Comparison of ENCODE assay signal across 20 cellular contexts in genomic region chr13:76696370-76696769, GRCh38.
DNase-seq lines count a peak whose midpoint lies in the region; ATAC-seq and TF ChIP-seq lines count a peak whose summit lies in the region.
"Had no signal": no experiment of that assay in that cellular context is flagged by ENCODE, and none has a peak within 500 bp of the region (broad histone marks: within the 10 kb centered on the region; RNA-seq: fewer than 3 reads in every experiment).

No MANE protein-coding gene starts in this region.

- H4K8ac ChIP-seq in H9 (replicated peaks; ENCODE audit: insufficient read length, low read depth, low read length) = no peak overlapping the region

- no peak overlapping the region for H4K91ac ChIP-seq in H9 (ENCODE audit: insufficient read length, low read depth, low read length)

- H3K9ac ChIP-seq in neural progenitor cell (no peak overlapping the region), H9 (ENCODE audit: extremely low read depth, insufficient read length, low read length) (no peak overlapping the region)

- H2BK12ac ChIP-seq in H9 (ENCODE audit: insufficient read length, low read depth, low read length) = no peak overlapping the region

- H2BK20ac ChIP-seq in H9 (ENCODE audit: low read depth, low read length, poor library complexity, severe bottlenecking) = no peak overlapping the region

- H3K14ac ChIP-seq in H9 (ENCODE audit: insufficient read depth, low read length) = no peak overlapping the region

- no peaks in the 10 kb centered on the region for H3K79me1 ChIP-seq in H9 (ENCODE audit: insufficient read depth, low read depth, low read length, poor library complexity, severe bottlenecking)

- no peak overlapping the region for H3K23ac ChIP-seq in H9 (ENCODE audit: insufficient read length, low read depth, low read length)

- no peak overlapping the region for H2BK15ac ChIP-seq in H9 (ENCODE audit: low read depth, low read length)

- H3T11ph ChIP-seq in H9 (ENCODE audit: low read length) = no peak overlapping the region

- H3K9me3 Mint-ChIP-seq in neural progenitor cell = peaks cover 2% of the 10 kb centered on the region
- no peaks in the 10 kb centered on the region for H3K9me3 Mint-ChIP-seq in H9
- H3K9me3 Mint-ChIP-seq: activated T-cell treated with anti-CD3 and anti-CD28 coated beads, Interleukin-2, amount 50 U/mL, for 24 hours had no signal

- no peaks in the 10 kb centered on the region for H3K36me3 Mint-ChIP-seq in neural progenitor cell
- no peaks in the 10 kb centered on the region for H3K36me3 Mint-ChIP-seq in H9 (ENCODE audit: insufficient read depth in 1 of 3, low read depth in 3 of 3)

- intact Hi-C loops in ovary (cut with DNase I) = no loop called here

- H3K4me1 ChIP-seq in neural progenitor cell = no peaks in the 10 kb centered on the region
- H3K4me1 ChIP-seq in H9 (ENCODE audit: insufficient read depth, low read length) = no peaks in the 10 kb centered on the region
- no peaks in the 10 kb centered on the region for H3K4me1 ChIP-seq in ovary (ENCODE audit: insufficient read depth)
- H3K4me1 ChIP-seq: thyroid gland had no signal

- H3K4me1 Mint-ChIP-seq in neural progenitor cell (peaks cover 2% of the 10 kb centered on the region), H9 (0 out of 4 replicates have a peak, but pooled peaks cover 0 to 3% of the 10 kb centered on the region in 2 experiments)

- H3K27me3 Mint-ChIP-seq in neural progenitor cell (ENCODE audit: insufficient read depth, low read depth) (peaks cover 3% of the 10 kb centered on the region), H9 (ENCODE audit: low read depth) (no peaks in the 10 kb centered on the region; the same call in 1 of the 2 replicates)

- H3K27ac ChIP-seq in neural progenitor cell (no peak overlapping the region), H9 (ENCODE audit: insufficient read length, low read depth, low read length) (no peak overlapping the region), ovary (no peak overlapping the region)
- H3K27ac ChIP-seq: heart right ventricle, thyroid gland had no signal

- no peak overlapping the region for H2BK5ac ChIP-seq in H9 (ENCODE audit: insufficient read length, low read length)

- DNase-seq in AG10803 (ENCODE audit: low read depth) (peak; percentile 62), NCI-H460 (ENCODE audit: extremely low read depth, low read depth) (peak; percentile 16), fibroblast of gingiva (ENCODE audit: low read depth) (peak; percentile 41), neural progenitor cell (ENCODE audit: low spot score) (no peak), H9 (no peak), ovary (no peak), SKM-1 treated with dmso at 0.1 percent for 144 hours (lab: John Stamatoyannopoulos, UW; ENCODE audit: unreplicated experiment) (no peak)
- DNase-seq: activated CD4-positive, alpha-beta T cell treated with anti-CD3 and anti-CD28 coated beads, Interleukin-2, amount 50 U/mL, for 1 hour; activated T-cell treated with anti-CD3 and anti-CD28 coated beads, Interleukin-2, amount 50 U/mL, for 24 hours; central memory CD4-positive, alpha-beta T cell; heart right ventricle; left cardiac atrium; NCI-H2081 treated with DMSO at 0.1 percent for 48 hours; right cardiac atrium; stimulated activated CD4-positive, alpha-beta T cell treated with anti-CD3 and anti-CD28 coated beads, Interleukin-2, amount 100 ng/mL, for 48 hours; stimulated activated CD8-positive, alpha-beta memory T cell treated with anti-CD3 and anti-CD28 coated beads, Interleukin-4, amount 100 ng/mL, for 48 hours; T-helper 9 cell; thyroid gland had no signal

- TF ChIP-seq POLR2A in ovary (IDR thresholded peaks at IDR 0.05) = no peak

- H2BK120ac ChIP-seq in H9 (ENCODE audit: low read depth, low read length, poor library complexity, severe bottlenecking) = no peak overlapping the region

- no peak overlapping the region for H4K5ac ChIP-seq in H9 (ENCODE audit: insufficient read length, low read depth, low read length)

- H4K20me1 ChIP-seq in neural progenitor cell (ENCODE audit: low read depth) = no peaks in the 10 kb centered on the region
- H4K20me1 ChIP-seq in H9 (ENCODE audit: control insufficient read depth, insufficient read depth, insufficient read length) = no peaks in the 10 kb centered on the region

- H3K9me3 ChIP-seq in neural progenitor cell (ENCODE audit: low read depth) (no peaks in the 10 kb centered on the region), H9 (ENCODE audit: control insufficient read depth, low read depth, low read length) (no peaks in the 10 kb centered on the region), ovary (no peaks in the 10 kb centered on the region)
- H3K9me3 ChIP-seq: heart right ventricle, thyroid gland had no signal

- no peak for TF ChIP-seq EP300 in ovary (IDR thresholded peaks at IDR 0.05)

- WGBS in H9 (ENCODE audit: extremely low coverage, insufficient read length, low lambda C conversion rate) = no CpG with 5 or more reads among the region's 3 CpGs
- WGBS in ovary, 3 donors = 86 to 94% (median 90%) methylated on average over 3 of the region's 3 CpGs

- no peak overlapping the region for H3K56ac ChIP-seq in H9 (ENCODE audit: insufficient read length, low read depth, low read length)

- H3F3A ChIP-seq in neural progenitor cell (ENCODE audit: low read depth) = no peaks in the 10 kb centered on the region

- peak overlapping the region; percentile 71 for H2AFZ ChIP-seq in neural progenitor cell (replicated peaks)
- H2AFZ ChIP-seq in H9 (ENCODE audit: low read length) = no peak overlapping the region

- no peaks in the 10 kb centered on the region for H3K36me3 ChIP-seq in neural progenitor cell
- H3K36me3 ChIP-seq in ovary = no peaks in the 10 kb centered on the region
- H3K36me3 ChIP-seq: heart right ventricle, thyroid gland had no signal

- H2AK5ac ChIP-seq in H9 (ENCODE audit: insufficient read length, low read length) = no peak overlapping the region

- no peaks in the 10 kb centered on the region for H3K79me2 ChIP-seq in neural progenitor cell (ENCODE audit: low read depth)
- no peaks in the 10 kb centered on the region for H3K79me2 ChIP-seq in H9 (ENCODE audit: insufficient read depth, low read length)

- TF ChIP-seq CTCF in AG10803 (conservative IDR thresholded peaks at IDR 0.05; ENCODE audit: low read length) (no peak), neural progenitor cell (IDR thresholded peaks at IDR 0.05) (no peak), H9 (conservative IDR thresholded peaks at IDR 0.05) (no peak), ovary (IDR thresholded peaks at IDR 0.05) (no peak)

- H3K27me3 ChIP-seq in neural progenitor cell (no peaks in the 10 kb centered on the region), H9 (ENCODE audit: insufficient read depth, low read length) (no peaks in the 10 kb centered on the region), ovary (no peaks in the 10 kb centered on the region)
- H3K27me3 ChIP-seq: heart right ventricle, thyroid gland had no signal

- no peak overlapping the region for H3K4me3 Mint-ChIP-seq in neural progenitor cell
- no peak overlapping the region for H3K4me3 Mint-ChIP-seq in H9
- H3K4me3 Mint-ChIP-seq: activated naive CD8-positive, alpha-beta T cell; activated T-cell treated with anti-CD3 and anti-CD28 coated beads, Interleukin-2, amount 50 U/mL, for 24 hours had no signal

- no peak for ATAC-seq in HG02763 (IDR thresholded peaks at IDR 0.05; ENCODE audit: unreplicated experiment)
- ATAC-seq: right cardiac atrium had no signal

- H3K4me3 ChIP-seq in AG10803 (ENCODE audit: low read length) (no peak overlapping the region), neural progenitor cell (no peak overlapping the region), ovary (no peak overlapping the region)
- H3K4me3 ChIP-seq: heart right ventricle, thyroid gland had no signal

- no peak overlapping the region for H3K4ac ChIP-seq in H9 (ENCODE audit: low read depth, low read length)

- H3K18ac ChIP-seq in H9 (ENCODE audit: insufficient read length, low read depth, low read length) = no peak overlapping the region

- no peak overlapping the region for H3K4me2 ChIP-seq in neural progenitor cell
- no peak overlapping the region for H3K4me2 ChIP-seq in H9 (ENCODE audit: insufficient read depth, insufficient read length, low read length)

- H3K27ac Mint-ChIP-seq in neural progenitor cell (no peak overlapping the region), H9 (peak overlapping the region in 1 of 3 experiments; percentile 21; a peak in 1 of 7 replicates)
- H3K27ac Mint-ChIP-seq: activated naive CD8-positive, alpha-beta T cell; activated T-cell treated with anti-CD3 and anti-CD28 coated beads, Interleukin-2, amount 50 U/mL, for 24 hours had no signal

- no peaks in the 10 kb centered on the region for H3K23me2 ChIP-seq in H9 (ENCODE audit: insufficient read length, low read depth, low read length, poor library complexity, severe bottlenecking)

Comparison
In these comparisons a context has a peak if more than half of its experiments do, and no peak if none do; other contexts are left out.
1. DNase-seq: peak in AG10803 (single experiment), NCI-H460 (single experiment) and fibroblast of gingiva (single experiment); none in neural progenitor cell (single experiment), H9 (single experiment), ovary (0 of 5) and SKM-1 treated with dmso at 0.1 percent for 144 hours (single experiment).